In the genomic region with DNA sequence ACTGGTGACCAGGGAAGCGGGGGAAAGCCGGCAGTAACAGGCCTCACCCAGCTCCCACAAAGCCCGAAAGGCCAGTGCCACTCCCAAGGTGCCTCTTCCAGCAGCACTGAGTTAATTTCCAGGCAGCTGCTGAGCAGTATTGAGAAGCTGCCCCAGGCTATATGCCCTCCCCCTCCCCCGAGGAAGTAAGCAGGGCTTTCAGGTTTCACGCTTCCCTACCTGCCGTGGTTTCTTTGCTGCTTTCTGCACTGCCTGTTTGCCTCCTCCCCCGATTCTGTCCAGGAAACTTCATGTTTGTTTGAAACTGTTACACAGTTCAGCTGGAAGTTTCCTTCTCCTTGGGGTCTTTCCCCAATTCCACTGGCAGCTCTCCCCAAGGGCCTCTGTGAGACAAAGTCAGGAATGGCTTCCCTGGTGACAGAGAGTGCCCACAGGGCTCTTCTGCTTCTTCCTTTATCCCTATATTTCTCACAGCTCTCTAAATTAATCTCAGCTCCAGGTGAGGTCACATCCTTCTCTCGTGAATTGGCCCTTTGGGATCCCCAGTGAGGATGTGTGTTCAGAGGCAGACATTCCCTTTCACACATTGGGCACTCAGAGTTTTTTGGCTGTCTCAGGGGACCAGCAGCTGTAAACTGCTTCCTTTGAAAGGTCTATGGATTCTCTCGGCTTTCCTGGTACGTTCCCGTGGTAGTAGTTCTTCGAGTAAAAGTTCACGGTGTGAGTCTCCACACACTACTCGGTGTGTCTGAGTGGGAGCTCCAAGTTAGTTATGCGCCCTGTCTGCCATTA, we compare ENCODE assay signal across 8 cellular contexts. TPM values are rescaled to one million over a fixed set of nuclear protein-coding genes. Genes with fewer than 3 reads are reported as not detected.
DNase-seq lines count a peak whose midpoint lies in the region; ATAC-seq and TF ChIP-seq lines count a peak whose summit lies in the region.

No MANE protein-coding gene starts in this region.

- ATAC-seq in GM21447 (IDR thresholded peaks at IDR 0.05; ENCODE audit: unreplicated experiment) (peak; percentile 100), left colon (peak; percentile 74)

- intact Hi-C loops in left colon (cut with DNase I, micrococcal nuclease), result no loop called here
- intact Hi-C loops in testis (cut with DNase I; ENCODE audit: low total_unique reads), result no loop called here

- peak overlapping the region; percentile 26 for H3K9ac ChIP-seq in HUES6 (ENCODE audit: low read length)

- no peak for TF ChIP-seq POLR2A in testis (IDR thresholded peaks at IDR 0.05)

- peak overlapping the region; percentile 28; the same call in 1 of the 2 replicates for H3K27ac ChIP-seq in HUES6 (ENCODE audit: low read depth, low read length)
- no peak overlapping the region for H3K27ac ChIP-seq in testis

- no peaks in the 10 kb centered on the region; the same call in 1 of the 2 replicates for H3K36me3 ChIP-seq in HUES6 (ENCODE audit: control insufficient read depth, insufficient read depth, low read length)
- no peaks in the 10 kb centered on the region for H3K36me3 ChIP-seq in testis (ENCODE audit: low read depth, missing control alignments)

- peaks cover 13% of the 10 kb centered on the region; the same call in 1 of the 2 replicates for H3K9me3 ChIP-seq in HUES6 (ENCODE audit: control insufficient read depth, insufficient read depth, low read depth, low read length)
- no peaks in the 10 kb centered on the region for H3K9me3 ChIP-seq in testis

- peak; percentile 21 for DNase-seq in activated T-cell treated with anti-CD3 and anti-CD28 coated beads for 4 hours
- DNase-seq in left colon, result peak; percentile 47 to 53
- DNase-seq in OCI-M2 (lab: John Stamatoyannopoulos, UW; ENCODE audit: unreplicated experiment), result no peak
- DNase-seq in testis, result no peak
- DNase-seq in NCI-H82 (lab: John Stamatoyannopoulos, UW), result no peak

- H3K27me3 ChIP-seq in HUES6 (ENCODE audit: control insufficient read depth, insufficient read depth, low read length), result no peaks in the 10 kb centered on the region
- H3K27me3 ChIP-seq in testis, result no peaks in the 10 kb centered on the region

- H3K4me3 ChIP-seq in GM08714 (ENCODE audit: low read length) (peak overlapping the region; percentile 21; the same call in 1 of the 2 replicates), HUES6 (ENCODE audit: low read depth, low read length) (peak overlapping the region; percentile 19), testis (no peak overlapping the region)

- peaks cover 18% of the 10 kb centered on the region for H3K4me1 ChIP-seq in HUES6 (ENCODE audit: control insufficient read depth, insufficient read depth, low read length)
- H3K4me1 ChIP-seq in testis, result no peaks in the 10 kb centered on the region

- no peak for TF ChIP-seq CTCF in testis (IDR thresholded peaks at IDR 0.05)

- 75 to 76% methylated on average over 12 to 15 of the region's 15 CpGs for WGBS in testis, 2 donors

RNA-seq across cellular contexts. Expression of a gene that starts 19.4 kb away (rescaled TPM):
- total RNA-seq in left colon, result 10 to 100 TPM; 30.6 to 35.8 TPM
- total RNA-seq in testis, result 10 to 100 TPM; 17.9 to 20.4 TPM
- 9.1 TPM for polyA plus RNA-seq in testis (ENCODE audit: insufficient read depth, low read depth, low replicate concordance)

Comparison
In these comparisons a context has a peak if more than half of its experiments do, and no peak if none do; other contexts are left out.
1. H3K4me3 ChIP-seq: peak in GM08714 (single experiment) and HUES6 (single experiment); none in testis (0 of 2).
2. DNase-seq: peak in activated T-cell treated with anti-CD3 and anti-CD28 coated beads for 4 hours (single experiment) and left colon (2 of 2); none in OCI-M2 (single experiment), testis (single experiment) and NCI-H82 (single experiment).